1 cellular context compared by ENCODE assay signal in genomic region chr11:6608726-6609501, GRCh38.
TF ChIP-seq lines count a peak whose summit lies in the region.

No MANE protein-coding gene starts in this region.

TF ChIP-seq in HCT116, 20 proteins besides CTCF, POLR2A, EP300 and RAD21 (continued from another document):
- TF ChIP-seq ZBTB33 (IDR thresholded peaks at IDR 0.05; ENCODE audit: extremely low read depth, insufficient replicate concordance, low read length) (no peak), EGR1 (IDR thresholded peaks at IDR 0.05; ENCODE audit: low read depth) (no peak), MAX (IDR thresholded peaks at IDR 0.05) (no peak), CEBPB (IDR thresholded peaks at IDR 0.05; ENCODE audit: low read depth) (no peak), EZH2 (IDR thresholded peaks at IDR 0.05) (no peak), ZNF274 (IDR thresholded peaks at IDR 0.05; ENCODE audit: low read depth, low read length) (no peak), EZH2phosphoT487 (IDR thresholded peaks at IDR 0.05; ENCODE audit: borderline replicate concordance) (no peak), SIN3A (IDR thresholded peaks at IDR 0.05; ENCODE audit: low read depth) (no peak), TCF7L2 (IDR thresholded peaks at IDR 0.05; ENCODE audit: borderline replicate concordance, extremely low read depth, insufficient read depth, insufficient read length) (no peak), JUND (IDR thresholded peaks at IDR 0.05) (no peak), SRF (IDR thresholded peaks at IDR 0.05; ENCODE audit: low read depth) (no peak), YY1 (IDR thresholded peaks at IDR 0.05; ENCODE audit: extremely low read depth, insufficient replicate concordance, low read depth, low read length) (no peak), SP1 (IDR thresholded peaks at IDR 0.05; ENCODE audit: low read depth) (no peak), ELF1 (IDR thresholded peaks at IDR 0.05; ENCODE audit: borderline replicate concordance, low read depth) (no peak)
- TF ChIP-seq, protein P1, sequence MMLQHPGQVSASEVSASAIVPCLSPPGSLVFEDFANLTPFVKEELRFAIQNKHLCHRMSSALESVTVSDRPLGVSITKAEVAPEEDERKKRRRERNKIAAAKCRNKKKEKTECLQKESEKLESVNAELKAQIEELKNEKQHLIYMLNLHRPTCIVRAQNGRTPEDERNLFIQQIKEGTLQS (IDR thresholded peaks at IDR 0.05) = no peak
